13 cellular contexts compared by ENCODE assay signal in the genomic region with DNA sequence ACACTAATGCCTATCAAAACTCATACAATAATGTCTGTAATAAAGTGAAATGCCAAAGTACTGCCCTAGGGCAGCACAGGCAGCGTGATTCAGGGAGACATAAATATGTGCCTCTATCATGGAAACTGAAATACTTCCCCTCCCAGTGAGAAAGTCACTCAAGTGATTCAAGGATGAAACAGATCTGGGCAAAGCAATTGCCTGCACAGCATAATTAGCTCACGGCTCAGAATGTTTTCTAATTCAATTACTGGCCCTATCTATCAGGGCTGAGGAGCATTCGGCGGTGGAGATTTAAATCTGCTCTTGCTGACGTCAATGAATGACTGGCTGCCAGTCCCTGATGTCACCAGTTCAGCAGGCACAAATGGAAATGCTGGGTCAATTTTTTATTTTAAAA. TPM values are rescaled to one million over a fixed set of nuclear protein-coding genes. Genes with fewer than 3 reads are reported as not detected.
DNase-seq lines count a peak whose midpoint lies in the region; ATAC-seq and TF ChIP-seq lines count a peak whose summit lies in the region.
"Had no signal": no experiment of that assay in that cellular context is flagged by ENCODE, and none has a peak within 500 bp of the region (broad histone marks: within the 10 kb centered on the region; RNA-seq: fewer than 3 reads in every experiment).

No MANE protein-coding gene starts in this region.

- H3K9me3 ChIP-seq in stomach: peaks cover 0 to 6% (median 0%) of the 10 kb centered on the region in 4 donors

- TF ChIP-seq CTCF in brain microvascular endothelial cell (IDR thresholded peaks at IDR 0.05; ENCODE audit: low read depth, low read length, missing control alignments) (no peak), stomach (IDR thresholded peaks at IDR 0.05) (no peak)

- no peaks in the 10 kb centered on the region for H3K27me3 Mint-ChIP-seq in activated naive CD4-positive, alpha-beta T cell treated with anti-CD3 and anti-CD28 coated beads for 36 hours (ENCODE audit: low read depth)
- H3K27me3 Mint-ChIP-seq: CD4-positive, CD25-positive, alpha-beta regulatory T cell; IgD-negative memory B cell had no signal

- H3K36me3 ChIP-seq in brain microvascular endothelial cell (replicated peaks) (no peaks in the 10 kb centered on the region), stomach (peaks cover 0 to 23% (median 12%) of the 10 kb centered on the region in 4 donors)

- CTCF ChIA-PET in activated naive CD4-positive, alpha-beta T cell treated with anti-CD3 and anti-CD28 coated beads for 36 hours (lab: Charles Lee): interaction anchor here (1.1 kb wide), 1 partner anchor 12 kb away, joined by 3 read pairs; no protein-coding TSS in a partner anchor

- TF ChIP-seq EP300 in stomach (IDR thresholded peaks at IDR 0.05): no peak

- H3K9me3 Mint-ChIP-seq in activated naive CD4-positive, alpha-beta T cell treated with anti-CD3 and anti-CD28 coated beads for 36 hours: peaks cover 2% of the 10 kb centered on the region

- peaks cover 5% of the 10 kb centered on the region for H3K4me1 Mint-ChIP-seq in activated naive CD4-positive, alpha-beta T cell treated with anti-CD3 and anti-CD28 coated beads for 36 hours (ENCODE audit: low read depth)

- ATAC-seq in GM18868 (IDR thresholded peaks at IDR 0.05; ENCODE audit: unreplicated experiment): no peak

- peaks cover 0 to 11% (median 0%) of the 10 kb centered on the region in 4 donors for H3K4me1 ChIP-seq in stomach

- in situ Hi-C loops in brain microvascular endothelial cell (cut with HindIII; ENCODE audit: low pct_ligation_motif_present, low sequenced_read_pairs): no loop called here

- WGBS in stomach, 5 donors: 76 to 90% (median 87%) methylated on average over 5 of the region's 5 CpGs

- DNase-seq in AG08396 (ENCODE audit: low spot score) (peak; percentile 19), M059J (ENCODE audit: low read depth) (peak; percentile 83), brain microvascular endothelial cell (peak; percentile 16), kidney tubule cell (ENCODE audit: low spot score) (peak; percentile 78), stomach (no peak)
- DNase-seq in activated naive CD4-positive, alpha-beta T cell treated with anti-CD3 and anti-CD28 coated beads for 36 hours: no peak
- no peak for DNase-seq in activated naive CD4-positive, alpha-beta T cell treated with anti-CD3 and anti-CD28 coated beads, Interleukin-2, amount 50 U/mL, for 16 hours
- DNase-seq: activated CD8-positive, alpha-beta memory T cell treated with anti-CD3 and anti-CD28 coated beads, Interleukin-2, amount 50 U/mL, for 4 hours; CD4-positive, CD25-positive, alpha-beta regulatory T cell; central memory CD4-positive, alpha-beta T cell; NCI-H524 treated with DMSO at 0.1 percent for 48 hours had no signal

- H3K27me3 ChIP-seq in brain microvascular endothelial cell (replicated peaks) (no peaks in the 10 kb centered on the region), stomach (no peaks in the 10 kb centered on the region)

- intact Hi-C loops in activated naive CD4-positive, alpha-beta T cell treated with anti-CD3 and anti-CD28 coated beads for 36 hours (cut with micrococcal nuclease): no loop called here
- intact Hi-C loops in stomach (cut with DNase I; ENCODE audit: low total_unique reads): no loop called here

- peaks cover 21% of the 10 kb centered on the region for H3K36me3 Mint-ChIP-seq in activated naive CD4-positive, alpha-beta T cell treated with anti-CD3 and anti-CD28 coated beads for 36 hours (ENCODE audit: low read depth)

- no peak overlapping the region for H3K4me3 ChIP-seq in brain microvascular endothelial cell (ENCODE audit: low read depth, low read length)
- no peak overlapping the region for H3K4me3 ChIP-seq in stomach

- H3K27ac ChIP-seq in brain microvascular endothelial cell (no peak overlapping the region), stomach (peak overlapping the region in 1 of 5 donors; percentile 43)

- H3K4me3 Mint-ChIP-seq in activated naive CD4-positive, alpha-beta T cell treated with anti-CD3 and anti-CD28 coated beads for 36 hours: no peak overlapping the region
- H3K4me3 Mint-ChIP-seq: CD4-positive, CD25-positive, alpha-beta regulatory T cell had no signal

- H3K27ac Mint-ChIP-seq in activated naive CD4-positive, alpha-beta T cell treated with anti-CD3 and anti-CD28 coated beads for 36 hours: no peak overlapping the region
- H3K27ac Mint-ChIP-seq: IgD-negative memory B cell had no signal

- no peak for TF ChIP-seq POLR2A in stomach (IDR thresholded peaks at IDR 0.05)

RNA-seq across cellular contexts. Expression of gene PPP2R1B, which starts 27.7 kb away (rescaled TPM):
- 46.0 and 46.3 TPM in 2 replicates for total RNA-seq in M059J (2014; rRNA removed; shearing (Covaris generic))
- 10 to 100 TPM; 36.7 to 43.8 TPM for total RNA-seq in activated naive CD4-positive, alpha-beta T cell treated with anti-CD3 and anti-CD28 coated beads for 36 hours
- 10 to 100 TPM in 4 of 5 donors, 1 to 10 TPM in 1; 5.5 to 71.2 (median 41.1) TPM for total RNA-seq in stomach
- polyA plus RNA-seq in stomach: 10 to 100 TPM in 2 of 3 donors, 1 to 10 TPM in 1; 9.6 to 15.3 (median 13.3) TPM

Comparison
In these comparisons a context has a peak if more than half of its experiments do, and no peak if none do; other contexts are left out.
1. DNase-seq: peak in AG08396 (single experiment), M059J (single experiment), brain microvascular endothelial cell (single experiment) and kidney tubule cell (single experiment); none in activated naive CD4-positive, alpha-beta T cell treated with anti-CD3 and anti-CD28 coated beads for 36 hours (single experiment), stomach (single experiment) and activated naive CD4-positive, alpha-beta T cell treated with anti-CD3 and anti-CD28 coated beads, Interleukin-2, amount 50 U/mL, for 16 hours (single experiment).